In genomic region chr7:8120390-8121058, GRCh38 we compare ENCODE assay signal across 15 cellular contexts.
"Had no signal": no experiment of that assay in that cellular context is flagged by ENCODE, and none has a peak within 500 bp of the region (broad histone marks: within the 10 kb centered on the region; RNA-seq: fewer than 3 reads in every experiment).

No MANE protein-coding gene starts in this region.

- H3K36me3 Mint-ChIP-seq: activated naive CD4-positive, alpha-beta T cell treated with anti-CD3 and anti-CD28 coated beads, Interleukin-2, amount 50 U/mL, for 24 hours; brain had no signal

- ATAC-seq: pancreas had no signal

- H3K4me3 ChIP-seq: pancreas, tibial nerve, vagina had no signal

- H3K27me3 ChIP-seq: pancreas, tibial nerve, vagina had no signal

- H3K36me3 ChIP-seq: tibial nerve, vagina had no signal

- H3K27ac Mint-ChIP-seq: activated CD4-positive, alpha-beta T cell treated with anti-CD3 and anti-CD28 coated beads, Interleukin-2, amount 10 ng/mL, durations not matched to agents 7 days and 5 days; activated naive CD4-positive, alpha-beta T cell treated with anti-CD3 and anti-CD28 coated beads, Interleukin-2, amount 50 U/mL, for 24 hours had no signal

- H3K27ac ChIP-seq: pancreas, tibial nerve, vagina had no signal

- H3K9me3 ChIP-seq: pancreas, tibial nerve, vagina had no signal

- H3K4me1 ChIP-seq: pancreas, vagina had no signal

- FAIRE-seq: pancreas had no signal

- H3K4me3 Mint-ChIP-seq: activated CD4-positive, alpha-beta T cell treated with anti-CD3 and anti-CD28 coated beads, Interleukin-2, amount 10 ng/mL, durations not matched to agents 7 days and 5 days; activated naive CD4-positive, alpha-beta T cell treated with anti-CD3 and anti-CD28 coated beads, Interleukin-2, amount 50 U/mL, for 24 hours; T-helper 2 cell treated with Interferon-gamma antibody and Interleukin-4, amounts not matched to agents 5 μg/mL and 100 μg/mL, for 36 hours had no signal

- H3K27me3 Mint-ChIP-seq: activated CD4-positive, alpha-beta T cell treated with anti-CD3 and anti-CD28 coated beads, Interleukin-2, amount 10 ng/mL, durations not matched to agents 7 days and 5 days; activated naive CD4-positive, alpha-beta T cell treated with anti-CD3 and anti-CD28 coated beads, Interleukin-2, amount 50 U/mL, for 24 hours; brain had no signal

- DNase-seq: activated CD4-positive, alpha-beta T cell treated with anti-CD3 and anti-CD28 coated beads, Interleukin-2, amount 10 ng/mL, durations not matched to agents 7 days and 5 days; activated CD4-positive, CD25-positive, alpha-beta regulatory T cell; activated effector memory CD4-positive, alpha-beta T cell treated with anti-CD3 and anti-CD28 coated beads, Interleukin-2, amount 50 U/mL, for 16 hours; activated T-cell treated with anti-CD3 and anti-CD28 coated beads, Interleukin-2, amount 50 U/mL, for 1 hour; amniotic stem cell; erythroblast; islet precursor cell; midbrain; pancreas; stimulated activated naive CD4-positive, alpha-beta T cell had no signal
